Comparison of ENCODE assay signal across 32 cellular contexts in the genomic region with DNA sequence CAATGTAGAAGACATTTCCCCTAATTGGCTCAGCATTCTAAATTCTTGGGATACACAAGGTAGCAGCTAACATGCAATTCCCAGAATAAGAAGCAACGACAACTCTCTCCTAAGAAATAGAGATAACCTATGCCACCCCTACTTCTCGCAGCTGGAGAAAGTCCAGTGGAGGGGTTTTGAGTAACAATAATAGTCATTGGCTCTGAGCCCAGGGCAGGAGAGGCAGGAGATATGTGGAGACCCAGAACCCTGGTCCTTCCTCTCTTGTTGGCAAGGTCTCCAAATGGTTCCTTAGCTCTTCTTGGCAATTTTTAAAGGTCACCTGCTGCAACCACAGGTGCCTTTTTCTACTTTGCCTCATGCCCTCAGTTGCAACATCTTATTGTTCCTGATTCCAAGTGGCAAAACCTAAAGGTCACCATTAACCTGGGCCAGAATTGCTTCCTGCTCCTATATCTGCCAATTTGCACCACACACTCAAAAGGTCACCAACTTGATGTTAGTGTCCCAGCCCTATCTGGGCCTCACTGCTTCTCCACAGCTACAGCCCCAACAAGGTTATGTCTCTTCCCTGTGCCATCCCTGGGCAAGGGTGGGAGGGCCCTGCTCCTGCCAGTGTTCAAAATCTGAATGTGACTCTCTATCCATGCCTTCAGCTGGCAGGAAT. TPM values are rescaled to one million over a fixed set of nuclear protein-coding genes. Genes with fewer than 3 reads are reported as not detected.
"Had no signal": no experiment of that assay in that cellular context is flagged by ENCODE, and none has a peak within 500 bp of the region (broad histone marks: within the 10 kb centered on the region; RNA-seq: fewer than 3 reads in every experiment).

No MANE protein-coding gene starts in this region.

- H3K27me3 ChIP-seq: neural progenitor cell, neutrophil, right atrium auricular region, stomach, testis, thyroid gland, transverse colon, upper lobe of left lung, vagina had no signal

- H2AFZ ChIP-seq: neural progenitor cell, parathyroid adenoma had no signal

- H3K4me3 Mint-ChIP-seq: immature natural killer cell; mesothelial cell of epicardium; naive B cell; natural killer cell; nephron progenitor cell; neural progenitor cell; stimulated activated naive B cell treated with anti-CD40 and anti-IgM and Interleukin-4, amounts not matched to agents 10 μg/mL and 1 μg/mL and 100 μg/mL, for 72 hours had no signal

- H3K36me3 Mint-ChIP-seq: immature natural killer cell; mesothelial cell of epicardium; naive B cell; natural killer cell; neural progenitor cell; stimulated activated naive B cell treated with anti-CD40 and anti-IgM and Interleukin-4, amounts not matched to agents 10 μg/mL and 1 μg/mL and 100 μg/mL, for 72 hours had no signal

- DNase-seq: hypothalamus; immature natural killer cell; kidney; left colon; left ventricle myocardium inferior; lower lobe of right lung; mammary epithelial cell; mesendoderm; naive B cell; natural killer cell; nephron progenitor cell; occipital lobe; stimulated activated CD4-positive, alpha-beta T cell treated with anti-CD3 and anti-CD28 coated beads, Interleukin-12 subunit alpha, Interleukin-12 subunit beta, amount 100 ng/mL, for 4 hours; stimulated activated CD4-positive, alpha-beta T cell treated with anti-CD3 and anti-CD28 coated beads, Interleukin-15, amount 100 ng/mL, for 24 hours; stimulated activated CD4-positive, alpha-beta T cell treated with anti-CD3 and anti-CD28 coated beads, Interleukin-2, amount 100 ng/mL, for 24 hours; stimulated activated CD4-positive, alpha-beta T cell treated with anti-CD3 and anti-CD28 coated beads, Interleukin-4, amount 100 ng/mL, for 1 hour; stimulated activated naive B cell treated with anti-CD40 and anti-IgM and Interleukin-4, amounts not matched to agents 10 μg/mL and 1 μg/mL and 100 μg/mL, for 72 hours; stimulated activated naive CD8-positive, alpha-beta T cell treated with anti-CD3 and anti-CD28 coated beads, Interleukin-15, Interleukin-2, amounts not matched to agents 100 U/mL and 50 U/mL, for 24 hours; stomach; testis; thyroid gland; transverse colon; upper lobe of left lung had no signal

- H3K9me3 ChIP-seq: left ventricle myocardium inferior, lower lobe of right lung, neutrophil, right atrium auricular region, stomach, testis, thyroid gland, transverse colon, upper lobe of left lung, vagina had no signal

- H3K9me3 Mint-ChIP-seq: mesothelial cell of epicardium, nephron progenitor cell, neural progenitor cell had no signal

- ATAC-seq: left colon; lower lobe of right lung; natural killer cell; sciatic nerve; stimulated activated naive B cell treated with anti-CD40 and anti-IgM and Interleukin-4, amounts not matched to agents 10 μg/mL and 1 μg/mL and 100 μg/mL, for 72 hours; stimulated activated naive CD8-positive, alpha-beta T cell treated with anti-CD3 and anti-CD28 coated beads, Interleukin-15, Interleukin-2, amounts not matched to agents 100 U/mL and 50 U/mL, for 24 hours had no signal

- H3K4me1 ChIP-seq: left ventricle myocardium inferior, lower lobe of right lung, parathyroid adenoma, right atrium auricular region, stomach, testis, thyroid gland, transverse colon, upper lobe of left lung, vagina had no signal

- H3K27ac ChIP-seq: left ventricle myocardium inferior, lower lobe of right lung, neural progenitor cell, neutrophil, parathyroid adenoma, right atrium auricular region, skin epidermis, stomach, testis, thyroid gland, transverse colon, upper lobe of left lung, vagina had no signal

- H3K4me3 ChIP-seq: left ventricle myocardium inferior, lower lobe of right lung, neural progenitor cell, right atrium auricular region, skin epidermis, stomach, testis, thyroid gland, transverse colon, upper lobe of left lung, vagina had no signal

- H3K9ac ChIP-seq: neural progenitor cell, parathyroid adenoma had no signal

- H3K4me1 Mint-ChIP-seq: immature natural killer cell, mesothelial cell of epicardium, naive B cell, natural killer cell, neural progenitor cell had no signal

- H3K36me3 ChIP-seq: left ventricle myocardium inferior, lower lobe of right lung, neural progenitor cell, neutrophil, right atrium auricular region, stomach, thyroid gland, transverse colon, upper lobe of left lung, vagina had no signal

- H3K27ac Mint-ChIP-seq: immature natural killer cell; mesothelial cell of epicardium; naive B cell; natural killer cell; nephron progenitor cell; neural progenitor cell; stimulated activated naive B cell treated with anti-CD40 and anti-IgM and Interleukin-4, amounts not matched to agents 10 μg/mL and 1 μg/mL and 100 μg/mL, for 72 hours had no signal

RNA-seq across cellular contexts. Expression of a gene that starts 36.7 kb away (rescaled TPM):
- total RNA-seq: left colon, mesothelial cell of epicardium, natural killer cell, pulmonary artery endothelial cell had no signal
- polyA plus RNA-seq: immature natural killer cell had no signal
